ENCODE assay signal across 1 cellular context in the genomic region with DNA sequence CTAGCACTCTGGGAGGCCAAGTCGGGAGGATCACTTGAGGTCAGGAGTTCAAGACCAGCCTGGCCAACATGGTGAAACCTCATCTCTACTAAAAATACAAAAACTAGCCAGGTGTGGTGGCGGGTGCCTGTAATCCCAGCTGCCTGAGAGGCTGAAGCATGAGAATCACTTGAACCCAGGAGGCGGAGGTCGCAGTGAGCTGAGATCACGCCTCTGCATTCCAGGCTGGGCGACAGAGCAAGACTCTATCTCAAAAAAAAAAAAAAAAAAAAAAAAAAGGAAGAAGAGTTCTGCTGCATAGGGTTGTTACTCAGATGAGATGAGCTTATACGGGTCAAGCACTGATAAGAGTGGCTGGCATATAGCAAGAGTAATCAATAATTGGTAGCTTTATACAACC. TPM values are rescaled to one million over a fixed set of nuclear protein-coding genes. Genes with fewer than 3 reads are reported as not detected.
"Had no signal": no experiment of that assay in that cellular context is flagged by ENCODE, and none has a peak within 500 bp of the region (broad histone marks: within the 10 kb centered on the region; RNA-seq: fewer than 3 reads in every experiment).

No MANE protein-coding gene starts in this region.

RNA-seq across cellular contexts. Expression of gene DRC3, which starts 32.7 kb away (rescaled TPM):
- total RNA-seq: T-helper 1 cell treated with Interleukin-12 subunit alpha and Interleukin-12 subunit beta and Interleukin-4 antibody, amounts not matched to agents 30 ng/mL and 1 ng/mL, for 36 hours had no signal
